ENCODE assay signal across 1 cellular context in genomic region chr17:45753645-45754225, GRCh38.
TF ChIP-seq lines count a peak whose summit lies in the region.

No MANE protein-coding gene starts in this region.

TF ChIP-seq in HCT116, 20 proteins besides CTCF, POLR2A, EP300 and RAD21 (continued from another document):
- no peak for TF ChIP-seq YY1 (IDR thresholded peaks at IDR 0.05; ENCODE audit: extremely low read depth, insufficient replicate concordance, low read depth, low read length)
- TF ChIP-seq SRF (IDR thresholded peaks at IDR 0.05; ENCODE audit: low read depth): no peak
- TF ChIP-seq ZFX (IDR thresholded peaks at IDR 0.05): no peak
- TF ChIP-seq ZNF274 (IDR thresholded peaks at IDR 0.05; ENCODE audit: low read depth, low read length): no peak
- TF ChIP-seq CBX3 (IDR thresholded peaks at IDR 0.05; ENCODE audit: low read depth): no peak
- TF ChIP-seq FOSL1 (IDR thresholded peaks at IDR 0.05; ENCODE audit: low read depth): no peak
- no peak for TF ChIP-seq EGR1 (IDR thresholded peaks at IDR 0.05; ENCODE audit: low read depth)
- no peak for TF ChIP-seq REST (IDR thresholded peaks at IDR 0.05; ENCODE audit: low read depth)
- TF ChIP-seq ZBTB33 (IDR thresholded peaks at IDR 0.05; ENCODE audit: extremely low read depth, insufficient replicate concordance, low read length): no peak
- no peak for TF ChIP-seq POLR2AphosphoS5 (IDR thresholded peaks at IDR 0.05; ENCODE audit: low read depth, low read length)
- no peak for TF ChIP-seq MAX (IDR thresholded peaks at IDR 0.05)
- TF ChIP-seq CEBPB (IDR thresholded peaks at IDR 0.05; ENCODE audit: low read depth): no peak
- no peak for TF ChIP-seq JUND (IDR thresholded peaks at IDR 0.05)
